In genomic region chrX:54495814-54496516, GRCh38 we compare ENCODE assay signal across 8 cellular contexts. TPM values are rescaled to one million over a fixed set of nuclear protein-coding genes. Genes with fewer than 3 reads are reported as not detected.
DNase-seq lines count a peak whose midpoint lies in the region; ATAC-seq and TF ChIP-seq lines count a peak whose summit lies in the region.

Gene FGD1, minus strand, starts transcription at chrX:54496234. Its CDS starts 802 bp downstream, at chrX:54495432.

- H3K9me3 ChIP-seq in esophagus squamous epithelium = no peaks in the 10 kb centered on the region
- no peaks in the 10 kb centered on the region for H3K9me3 ChIP-seq in muscle layer of colon (ENCODE audit: low read length)

- DNase-seq in NCI-H2029 (lab: John Stamatoyannopoulos, UW) = peak; percentile 34
- DNase-seq in NCI-H2029 treated with DMSO at 0.1 percent for 48 hours (lab: John Stamatoyannopoulos, UW) = no peak
- DNase-seq in NCI-H460 (ENCODE audit: extremely low read depth, low read depth) = peak; percentile 52
- peak; percentile 22 for DNase-seq in activated T-cell treated with anti-CD3 and anti-CD28 coated beads for 24 hours (ENCODE audit: low read depth)
- no peak for DNase-seq in esophagus squamous epithelium (lab: John Stamatoyannopoulos, UW)

- peaks cover 0 to 39% (median 3%) of the 10 kb centered on the region in 3 donors for H3K4me1 ChIP-seq in esophagus squamous epithelium
- H3K4me1 ChIP-seq in muscle layer of colon (ENCODE audit: insufficient read depth, low read length) = peaks cover 7% of the 10 kb centered on the region

- TF ChIP-seq POLR2A in esophagus squamous epithelium (IDR thresholded peaks at IDR 0.05) = no peak

- H3K36me3 Mint-ChIP-seq in stimulated activated naive CD8-positive, alpha-beta T cell treated with anti-CD3 and anti-CD28 coated beads, Interleukin-15, Interleukin-2, amounts not matched to agents 100 ng/mL and 50 ng/mL, for 24 hours (ENCODE audit: low read depth) = no peaks in the 10 kb centered on the region

- no peak for ATAC-seq in HG02981 (IDR thresholded peaks at IDR 0.05; ENCODE audit: unreplicated experiment)

- H3K27me3 Mint-ChIP-seq in stimulated activated naive CD8-positive, alpha-beta T cell treated with anti-CD3 and anti-CD28 coated beads, Interleukin-15, Interleukin-2, amounts not matched to agents 100 ng/mL and 50 ng/mL, for 24 hours = peaks cover 32% of the 10 kb centered on the region

- H3K9me3 Mint-ChIP-seq in stimulated activated naive CD8-positive, alpha-beta T cell treated with anti-CD3 and anti-CD28 coated beads, Interleukin-15, Interleukin-2, amounts not matched to agents 100 ng/mL and 50 ng/mL, for 24 hours = no peaks in the 10 kb centered on the region

- no peak within 1 kb of the TSS for H3K9ac ChIP-seq in muscle layer of colon (ENCODE audit: low read length)

- H3K4me1 Mint-ChIP-seq in stimulated activated naive CD8-positive, alpha-beta T cell treated with anti-CD3 and anti-CD28 coated beads, Interleukin-15, Interleukin-2, amounts not matched to agents 100 ng/mL and 50 ng/mL, for 24 hours (ENCODE audit: low read depth) = peaks cover 6% of the 10 kb centered on the region

- no peak within 1 kb of the TSS for H3K27ac Mint-ChIP-seq in stimulated activated naive CD8-positive, alpha-beta T cell treated with anti-CD3 and anti-CD28 coated beads, Interleukin-15, Interleukin-2, amounts not matched to agents 100 ng/mL and 50 ng/mL, for 24 hours

- H3K4me3 ChIP-seq in esophagus squamous epithelium = peak within 1 kb of the TSS; percentile 55 to 74 (median 64)
- H3K4me3 ChIP-seq in muscle layer of colon (ENCODE audit: low read depth in 1 of 2, low read length in 2 of 2) = peak within 1 kb of the TSS; percentile 48 to 54

- peak within 1 kb of the TSS; percentile 61 for H3K4me3 Mint-ChIP-seq in stimulated activated naive CD8-positive, alpha-beta T cell treated with anti-CD3 and anti-CD28 coated beads, Interleukin-15, Interleukin-2, amounts not matched to agents 100 ng/mL and 50 ng/mL, for 24 hours

- H3K27me3 ChIP-seq in esophagus squamous epithelium (no peaks in the 10 kb centered on the region), muscle layer of colon (ENCODE audit: control insufficient read depth in 1 of 2, insufficient read depth in 2 of 2, low read length in 2 of 2) (peaks cover 3 to 5% of the 10 kb centered on the region in 2 donors)

- no peak for TF ChIP-seq CTCF in esophagus squamous epithelium (IDR thresholded peaks at IDR 0.05)

- H3K27ac ChIP-seq in esophagus squamous epithelium = peak within 1 kb of the TSS; percentile 75 to 88 (median 80)
- H3K27ac ChIP-seq in muscle layer of colon (ENCODE audit: low read depth, low read length) = peak within 1 kb of the TSS; percentile 63

- WGBS in esophagus squamous epithelium, 2 donors = 0 to 27% methylated on average over 2 to 12 of the region's 51 CpGs

- H3K36me3 ChIP-seq in esophagus squamous epithelium (no peaks in the 10 kb centered on the region), muscle layer of colon (ENCODE audit: insufficient read depth, low read length) (no peaks in the 10 kb centered on the region)

- intact Hi-C loops in esophagus squamous epithelium (cut with DNase I) = no loop called here

RNA-seq across cellular contexts. Expression of gene FGD1, which starts in this region (rescaled TPM):
- total RNA-seq in NCI-H460 (2014; rRNA removed; shearing (Covaris generic)) = 7.9 and 8.7 TPM in 2 replicates
- polyA plus RNA-seq in NCI-H460 (2014; cell fraction: nucleus; rRNA removed) = 8.9 and 9.4 TPM in 2 replicates
- 1 to 10 TPM; 4.4 to 7.5 (median 5.5) TPM for total RNA-seq in esophagus squamous epithelium

Comparison
In these comparisons a context has a peak if more than half of its experiments do, and no peak if none do; other contexts are left out.
1. DNase-seq: peak in NCI-H2029 (single experiment), NCI-H460 (single experiment) and activated T-cell treated with anti-CD3 and anti-CD28 coated beads for 24 hours (single experiment); none in NCI-H2029 treated with DMSO at 0.1 percent for 48 hours (single experiment) and esophagus squamous epithelium (single experiment).